Comparison of ENCODE assay signal across 14 cellular contexts in genomic region chr17:77481476-77482374, GRCh38.
DNase-seq lines count a peak whose midpoint lies in the region; ATAC-seq and TF ChIP-seq lines count a peak whose summit lies in the region.
"Had no signal": no experiment of that assay in that cellular context is flagged by ENCODE, and none has a peak within 500 bp of the region (broad histone marks: within the 10 kb centered on the region; RNA-seq: fewer than 3 reads in every experiment).

No MANE protein-coding gene starts in this region.

- no peaks in the 10 kb centered on the region for H3K9me3 Mint-ChIP-seq in endodermal cell

- H3K36me3 ChIP-seq in mesendoderm (ENCODE audit: control insufficient read depth, insufficient read depth, low read length) (peaks cover 12% of the 10 kb centered on the region), testis (ENCODE audit: low read depth, missing control alignments) (no peaks in the 10 kb centered on the region), endodermal cell (ENCODE audit: control insufficient read depth, insufficient read depth, low read length) (peaks cover 24% of the 10 kb centered on the region)

- H3K23ac ChIP-seq in mesendoderm (ENCODE audit: low read length) = no peak overlapping the region

- H3K18ac ChIP-seq in mesendoderm (ENCODE audit: low read length) = no peak overlapping the region

- H3K4me3 Mint-ChIP-seq in endodermal cell = no peak overlapping the region

- H3K56ac ChIP-seq in mesendoderm (ENCODE audit: low read length) = peak overlapping the region; percentile 17

- no peak overlapping the region for H2BK15ac ChIP-seq in mesendoderm (replicated peaks; ENCODE audit: low read depth)

- ATAC-seq in Right ventricle myocardium inferior (no peak), HG02588 (IDR thresholded peaks at IDR 0.05; ENCODE audit: unreplicated experiment) (no peak), HG02973 (IDR thresholded peaks at IDR 0.05; ENCODE audit: unreplicated experiment) (no peak)

- H3K36me3 Mint-ChIP-seq in endodermal cell (ENCODE audit: low read depth) = peaks cover 15% of the 10 kb centered on the region

- DNase-seq in Right ventricle myocardium inferior (ENCODE audit: missing footprints) (peak; percentile 61), cardiac septum (ENCODE audit: low spot score) (no peak), mesendoderm (no peak), testis (peak; percentile 75), endodermal cell (no peak)
- DNase-seq: DMS53, NCI-H2029, NCI-H526, T-helper 9 cell had no signal

- H3K79me2 ChIP-seq in mesendoderm (ENCODE audit: control insufficient read depth, insufficient read depth, low read length) = peaks cover 67% of the 10 kb centered on the region

- intact Hi-C loops in Right ventricle myocardium inferior (cut with DNase I) (no loop called here), cardiac septum (cut with DNase I) (no loop called here), testis (cut with DNase I; ENCODE audit: low total_unique reads) (loop anchor here (5.0 kb wide), 1 partner anchor 49 kb away; no protein-coding TSS in a partner anchor)

- H3K27ac ChIP-seq in VCaP = peak overlapping the region; percentile 44; the same call in 1 of the 2 replicates
- no peak overlapping the region for H3K27ac ChIP-seq in mesendoderm (ENCODE audit: low read depth, low read length)
- H3K27ac ChIP-seq in testis = peak overlapping the region in 1 of 2 donors; percentile 44
- H3K27ac ChIP-seq in endodermal cell (ENCODE audit: low read depth, low read length) = no peak overlapping the region
- H3K27ac ChIP-seq: suprapubic skin had no signal

- no peak overlapping the region for H4K8ac ChIP-seq in mesendoderm (ENCODE audit: low read depth, low read length)

- H2AK5ac ChIP-seq in mesendoderm (ENCODE audit: low read length) = no peak overlapping the region

- no peak for TF ChIP-seq POLR2A in testis (IDR thresholded peaks at IDR 0.05)

- no peak overlapping the region for H3K4me3 ChIP-seq in mesendoderm (ENCODE audit: low read length)
- no peak overlapping the region for H3K4me3 ChIP-seq in testis
- no peak overlapping the region for H3K4me3 ChIP-seq in endodermal cell (ENCODE audit: low read length)
- H3K4me3 ChIP-seq: skin epidermis, suprapubic skin had no signal

- no peak overlapping the region for H3K9ac ChIP-seq in mesendoderm (ENCODE audit: low read length)
- no peak overlapping the region for H3K9ac ChIP-seq in endodermal cell (ENCODE audit: extremely low read depth, low read length, poor library complexity, severe bottlenecking)

- no peak overlapping the region for H2BK5ac ChIP-seq in mesendoderm (ENCODE audit: low read length)

- no peak overlapping the region for H3K4me2 ChIP-seq in mesendoderm (ENCODE audit: low read length)

- TF ChIP-seq CTCF in VCaP (conservative IDR thresholded peaks at IDR 0.05) (no peak), testis (IDR thresholded peaks at IDR 0.05) (no peak), endodermal cell (conservative IDR thresholded peaks at IDR 0.05) (no peak)

- H3K79me1 ChIP-seq in mesendoderm (ENCODE audit: low read length) = peaks cover 31% of the 10 kb centered on the region

- no peaks in the 10 kb centered on the region for H3K27me3 Mint-ChIP-seq in endodermal cell (ENCODE audit: insufficient read depth)

- H3K4me1 ChIP-seq in mesendoderm (ENCODE audit: control insufficient read depth, low read depth, low read length) (peaks cover 21% of the 10 kb centered on the region), testis (peaks cover 68% of the 10 kb centered on the region), endodermal cell (ENCODE audit: control insufficient read depth, insufficient read depth, low read length) (peaks cover 5% of the 10 kb centered on the region)

- no peak overlapping the region for H4K5ac ChIP-seq in mesendoderm (ENCODE audit: low read length)

- no peak overlapping the region for H2BK120ac ChIP-seq in mesendoderm (ENCODE audit: low read depth, low read length)

- H3K4ac ChIP-seq in mesendoderm (ENCODE audit: low read depth, low read length) = no peak overlapping the region

- H3K4me1 Mint-ChIP-seq in endodermal cell = peaks cover 24% of the 10 kb centered on the region

- no CpG with 5 or more reads among the region's 35 CpGs for whole genome bisulfite sequencing in mesendoderm (ENCODE audit: extremely low coverage, insufficient coverage, low lambda C conversion rate)
- 56 to 74% methylated on average over 21 to 35 of the region's 35 CpGs for WGBS in testis, 2 donors
- WGBS in endodermal cell (ENCODE audit: insufficient coverage in 1 of 2, insufficient read length in 1 of 2), 2 experiments = 93 to 98% methylated on average over 26 to 35 of the region's 35 CpGs

- no peaks in the 10 kb centered on the region for H3K27me3 ChIP-seq in mesendoderm (ENCODE audit: insufficient read depth, low read length, poor library complexity)
- no peaks in the 10 kb centered on the region for H3K27me3 ChIP-seq in testis
- no peaks in the 10 kb centered on the region for H3K27me3 ChIP-seq in endodermal cell (ENCODE audit: control insufficient read depth, insufficient read depth, low read length, poor library complexity, severe bottlenecking)
- H3K27me3 ChIP-seq: suprapubic skin had no signal

- H3K27ac Mint-ChIP-seq in endodermal cell = no peak overlapping the region

- H3K9me3 ChIP-seq in testis (no peaks in the 10 kb centered on the region), endodermal cell (ENCODE audit: control insufficient read depth, low read length) (no peaks in the 10 kb centered on the region)
- H3K9me3 ChIP-seq: suprapubic skin had no signal

Comparison
In these comparisons a context has a peak if more than half of its experiments do, and no peak if none do; other contexts are left out.
1. DNase-seq: peak in Right ventricle myocardium inferior (single experiment) and testis (single experiment); none in cardiac septum (single experiment), mesendoderm (single experiment) and endodermal cell (single experiment).